Comparison of ENCODE assay signal across 8 cellular contexts in genomic region chr6:108874470-108875160, GRCh38. TPM values are rescaled to one million over a fixed set of nuclear protein-coding genes. Genes with fewer than 3 reads are reported as not detected.
A peak's percentile ranks its signal among the peaks of the same experiment; 100 is the strongest.
DNase-seq lines count a peak whose midpoint lies in the region; ATAC-seq and TF ChIP-seq lines count a peak whose summit lies in the region.

No MANE protein-coding gene starts in this region.

- H3K27me3 Mint-ChIP-seq in activated T-helper 17 cell treated with anti-CD3 and anti-CD28 coated beads, Interleukin-2, amount 50 U/mL, for 72 hours, result no peaks in the 10 kb centered on the region

- ATAC-seq in GM19467 (IDR thresholded peaks at IDR 0.05; ENCODE audit: unreplicated experiment) (peak; percentile 82), HG03565 (IDR thresholded peaks at IDR 0.05; ENCODE audit: unreplicated experiment) (peak; percentile 86), mucosa of descending colon (peak; percentile 64)
- ATAC-seq in activated T-helper 17 cell treated with anti-CD3 and anti-CD28 coated beads, Interleukin-2, amount 50 U/mL, for 72 hours (replicated peaks), result peak; percentile 91

- peak overlapping the region in 6 of 11 experiments; percentile 48 to 68 (median 64); a peak in 12 of 22 replicates for H3K9ac ChIP-seq in BLaER1 treated with 17β-estradiol and CSF1 and Interleukin-3, amounts not matched to agents 10 nM and 100 nM

- TF ChIP-seq POLR2A in vagina (IDR thresholded peaks at IDR 0.05), result no peak

- no peaks in the 10 kb centered on the region for H4K20me1 ChIP-seq in BLaER1 treated with 17β-estradiol and CSF1 and Interleukin-3, amounts not matched to agents 10 nM and 100 nM

- peaks cover 0 to 7% (median 0%) of the 10 kb centered on the region in 11 experiments; a peak in 4 of 22 replicates for H3K9me3 ChIP-seq in BLaER1 treated with 17β-estradiol and CSF1 and Interleukin-3, amounts not matched to agents 10 nM and 100 nM (replicated peaks in 1 of 11)
- H3K9me3 ChIP-seq in mucosa of descending colon (no peaks in the 10 kb centered on the region), vagina (no peaks in the 10 kb centered on the region)

- peak overlapping the region; percentile 78 for H3K4me3 Mint-ChIP-seq in activated T-helper 17 cell treated with anti-CD3 and anti-CD28 coated beads, Interleukin-2, amount 50 U/mL, for 72 hours

- H3K36me3 Mint-ChIP-seq in activated T-helper 17 cell treated with anti-CD3 and anti-CD28 coated beads, Interleukin-2, amount 50 U/mL, for 72 hours (ENCODE audit: low read depth), result peaks cover 16% of the 10 kb centered on the region

- peak overlapping the region in 10 of 11 experiments; percentile 15 to 85 (median 62); a peak in 18 of 22 replicates for H3K27ac ChIP-seq in BLaER1 treated with 17β-estradiol and CSF1 and Interleukin-3, amounts not matched to agents 10 nM and 100 nM
- peak overlapping the region; percentile 92 for H3K27ac ChIP-seq in vagina

- peaks cover 4% of the 10 kb centered on the region for H3K9me3 Mint-ChIP-seq in activated T-helper 17 cell treated with anti-CD3 and anti-CD28 coated beads, Interleukin-2, amount 50 U/mL, for 72 hours

- DNase-seq in mucosa of descending colon (peak in 1 of 3 donors; percentile 50), vagina (ENCODE audit: extremely low spot score in 2 of 2) (no peak), NCI-H2081 (lab: John Stamatoyannopoulos, UW) (no peak), NCI-H2081 treated with DMSO at 0.1 percent for 48 hours (lab: John Stamatoyannopoulos, UW) (no peak)

- TF ChIP-seq CTCF in mucosa of descending colon (IDR thresholded peaks at IDR 0.05), result no peak
- TF ChIP-seq CTCF in vagina (IDR thresholded peaks at IDR 0.05), result no peak

- intact Hi-C loops in mucosa of descending colon (cut with DNase I, micrococcal nuclease) (no loop called here), vagina (cut with DNase I) (no loop called here)

- H3K27me3 ChIP-seq in BLaER1 treated with 17β-estradiol and CSF1 and Interleukin-3, amounts not matched to agents 10 nM and 100 nM, result no peaks in the 10 kb centered on the region
- peaks cover 3% of the 10 kb centered on the region for H3K27me3 ChIP-seq in vagina

- peak overlapping the region in 1 of 10 experiments; percentile 22; a peak in 1 of 20 replicates for H3K4me3 ChIP-seq in BLaER1 treated with 17β-estradiol and CSF1 and Interleukin-3, amounts not matched to agents 10 nM and 100 nM
- H3K4me3 ChIP-seq in mucosa of descending colon (no peak overlapping the region), vagina (peak overlapping the region in 1 of 2 donors; percentile 3)

- peaks cover 0 to 34% (median 3%) of the 10 kb centered on the region in 11 experiments; a peak in 8 of 22 replicates for H3K36me3 ChIP-seq in BLaER1 treated with 17β-estradiol and CSF1 and Interleukin-3, amounts not matched to agents 10 nM and 100 nM
- H3K36me3 ChIP-seq in mucosa of descending colon (ENCODE audit: low read depth), result no peaks in the 10 kb centered on the region
- H3K36me3 ChIP-seq in vagina, result no peaks in the 10 kb centered on the region

- peaks cover 30% of the 10 kb centered on the region for H3K4me1 Mint-ChIP-seq in activated T-helper 17 cell treated with anti-CD3 and anti-CD28 coated beads, Interleukin-2, amount 50 U/mL, for 72 hours

- H3K4me2 ChIP-seq in BLaER1 treated with 17β-estradiol and CSF1 and Interleukin-3, amounts not matched to agents 10 nM and 100 nM, result peak overlapping the region in 9 of 11 experiments; percentile 19 to 86 (median 75); a peak in 17 of 22 replicates

- H3K27ac Mint-ChIP-seq in activated T-helper 17 cell treated with anti-CD3 and anti-CD28 coated beads, Interleukin-2, amount 50 U/mL, for 72 hours, result peak overlapping the region; percentile 92

- peaks cover 0 to 51% (median 35%) of the 10 kb centered on the region in 10 experiments; a peak in 16 of 20 replicates for H3K4me1 ChIP-seq in BLaER1 treated with 17β-estradiol and CSF1 and Interleukin-3, amounts not matched to agents 10 nM and 100 nM
- H3K4me1 ChIP-seq in mucosa of descending colon (ENCODE audit: low read depth) (peaks cover 6% of the 10 kb centered on the region), vagina (peaks cover 60% of the 10 kb centered on the region)

RNA-seq across cellular contexts. Expression of gene ARMC2, which starts 26.4 kb away (rescaled TPM):
- total RNA-seq in activated T-helper 17 cell treated with anti-CD3 and anti-CD28 coated beads, Interleukin-2, amount 50 U/mL, for 72 hours, result 1 to 10 TPM; 2.9 to 5.7 TPM
- total RNA-seq in mucosa of descending colon (1 to 10 TPM; 3.5 to 5.5 (median 4.8) TPM), vagina (11.5 TPM)
